9 cellular contexts compared by ENCODE assay signal in genomic region chr7:75737856-75738603, GRCh38. TPM values are rescaled to one million over a fixed set of nuclear protein-coding genes. Genes with fewer than 3 reads are reported as not detected.
DNase-seq lines count a peak whose midpoint lies in the region; ATAC-seq and TF ChIP-seq lines count a peak whose summit lies in the region.
"Had no signal": no experiment of that assay in that cellular context is flagged by ENCODE, and none has a peak within 500 bp of the region (broad histone marks: within the 10 kb centered on the region; RNA-seq: fewer than 3 reads in every experiment).

No MANE protein-coding gene starts in this region.

- H3K4me3 Mint-ChIP-seq in Caco-2 (ENCODE audit: unreplicated experiment): peak overlapping the region; percentile 82

- DNase-seq in Caco-2 (no peak), mammary epithelial cell (no peak), vagina (ENCODE audit: extremely low spot score in 2 of 2) (no peak), left colon (no peak), HCEC 1CT (no peak), DMS153 (lab: John Stamatoyannopoulos, UW) (no peak)

- 0% methylated on average over 6 of the region's 18 CpGs for WGBS in mammary epithelial cell (ENCODE audit: low coverage, missing lambda C conversion rate)
- 0 to 5% methylated on average over 7 to 10 of the region's 18 CpGs for WGBS in mesodermal cell (ENCODE audit: insufficient coverage in 2 of 2), 2 experiments

- H3K4me2 ChIP-seq in mammary epithelial cell (ENCODE audit: insufficient read depth, low read depth, low read length): peak overlapping the region; percentile 97

- dilution Hi-C loops in mammary epithelial cell (cut with HindIII; ENCODE audit: low sequenced_read_pairs): no loop called here

- H3K4me3 ChIP-seq in Caco-2 (ENCODE audit: low read depth, low read length): peak overlapping the region; percentile 98
- peak overlapping the region; percentile 93 to 100 (median 96) for H3K4me3 ChIP-seq in mammary epithelial cell (replicated peaks in 1 of 3; ENCODE audit: insufficient read depth in 1 of 3, low read depth in 2 of 3, low read length in 3 of 3)
- H3K4me3 ChIP-seq in mesodermal cell (ENCODE audit: extremely low read depth, insufficient read depth, low read length, poor library complexity, severe bottlenecking): peak overlapping the region; percentile 84
- H3K4me3 ChIP-seq in vagina: peak overlapping the region; percentile 65 to 99

- H3K27me3 ChIP-seq in Caco-2 (replicated peaks; ENCODE audit: control insufficient read depth, insufficient read depth, low read length) (no peaks in the 10 kb centered on the region), mammary epithelial cell (ENCODE audit: insufficient read depth, low read length) (no peaks in the 10 kb centered on the region), vagina (no peaks in the 10 kb centered on the region)

- H3K9ac ChIP-seq in mammary epithelial cell (ENCODE audit: insufficient read depth, low read length): peak overlapping the region; percentile 63

- H3K36me3 Mint-ChIP-seq in Caco-2 (ENCODE audit: insufficient read depth, unreplicated experiment): peaks cover 9% of the 10 kb centered on the region

- H3K79me2 ChIP-seq in mammary epithelial cell (ENCODE audit: insufficient read depth, low read length): peaks cover 6% of the 10 kb centered on the region

- H4K20me1 ChIP-seq in mammary epithelial cell (ENCODE audit: insufficient read depth, low read length): no peaks in the 10 kb centered on the region

- H3K9me3 ChIP-seq in Caco-2: no peaks in the 10 kb centered on the region
- H3K9me3 ChIP-seq in KOPT-K1 (ENCODE audit: insufficient read depth, low read length, poor library complexity, severe bottlenecking): no peaks in the 10 kb centered on the region
- H3K9me3 ChIP-seq in mammary epithelial cell (replicated peaks; ENCODE audit: insufficient read depth, low read length): no peaks in the 10 kb centered on the region
- H3K9me3 ChIP-seq in mesodermal cell (ENCODE audit: control insufficient read depth, low read length): no peaks in the 10 kb centered on the region
- H3K9me3 ChIP-seq in vagina: no peaks in the 10 kb centered on the region

- H2AFZ ChIP-seq in mammary epithelial cell (ENCODE audit: low read depth, low read length): peak overlapping the region; percentile 99

- POLR2A ChIA-PET in Caco-2 (lab: Charles Lee): no interaction called here

- H3K27ac Mint-ChIP-seq in Caco-2 (ENCODE audit: unreplicated experiment): no peak overlapping the region

- no peak for ATAC-seq in left colon

- in situ Hi-C loops in mammary epithelial cell (cut with MboI; ENCODE audit: low sequenced_read_pairs in 2 of 2): no loop called here

- H3K4me1 ChIP-seq in Caco-2: no peaks in the 10 kb centered on the region
- peaks cover 15% of the 10 kb centered on the region for H3K4me1 ChIP-seq in mammary epithelial cell (ENCODE audit: insufficient read depth, low read length)
- peaks cover 16% of the 10 kb centered on the region for H3K4me1 ChIP-seq in mesodermal cell (ENCODE audit: control insufficient read depth, insufficient read depth, low read length, poor library complexity, severe bottlenecking)
- H3K4me1 ChIP-seq in vagina: peaks cover 37% of the 10 kb centered on the region

- H3K9me3 Mint-ChIP-seq in Caco-2 (ENCODE audit: unreplicated experiment): no peaks in the 10 kb centered on the region

- no peak for TF ChIP-seq POLR2A in vagina (IDR thresholded peaks at IDR 0.05)

- no TSS peak for BruUV-seq in Caco-2 (replicated peaks; lab: Mats Ljungman, UMichigan)
- BruUV-seq in mammary epithelial cell (replicated peaks; lab: Mats Ljungman, UMichigan): no TSS peak

- H3K36me3 ChIP-seq in Caco-2 (ENCODE audit: control insufficient read depth, insufficient read depth, low read length): no peaks in the 10 kb centered on the region
- H3K36me3 ChIP-seq in KOPT-K1 (ENCODE audit: insufficient read depth, low read length): no peaks in the 10 kb centered on the region
- H3K36me3 ChIP-seq in mammary epithelial cell (ENCODE audit: insufficient read depth, low read length): no peaks in the 10 kb centered on the region
- no peaks in the 10 kb centered on the region for H3K36me3 ChIP-seq in mesodermal cell (ENCODE audit: control insufficient read depth, insufficient read depth, low read length)
- H3K36me3 ChIP-seq in vagina: no peaks in the 10 kb centered on the region

- peak overlapping the region; percentile 34 for H3K27ac ChIP-seq in KOPT-K1 (ENCODE audit: low read depth, low read length, poor library complexity, severe bottlenecking)
- H3K27ac ChIP-seq in mammary epithelial cell (ENCODE audit: insufficient read depth, low read depth, low read length): no peak overlapping the region
- no peak overlapping the region for H3K27ac ChIP-seq in mesodermal cell (ENCODE audit: low read depth, low read length, severe bottlenecking)
- H3K27ac ChIP-seq in vagina: peak overlapping the region; percentile 87

- H3K27me3 Mint-ChIP-seq in Caco-2 (ENCODE audit: insufficient read depth, unreplicated experiment): peaks cover 11% of the 10 kb centered on the region

- TF ChIP-seq CTCF in Caco-2 (IDR thresholded peaks at IDR 0.05; ENCODE audit: insufficient read depth in 1 of 2, low read depth in 1 of 2, low read length in 1 of 2, severe bottlenecking in 1 of 2, unreplicated experiment in 1 of 2) (no peak), mammary epithelial cell (conservative IDR thresholded peaks at IDR 0.05 in 1 of 2, IDR thresholded peaks at IDR 0.05 in 1 of 2; ENCODE audit: extremely low read depth in 1 of 2, insufficient read depth in 1 of 2, low read depth in 1 of 2, low read length in 2 of 2) (no peak), vagina (IDR thresholded peaks at IDR 0.05) (no peak)

- peaks cover 14% of the 10 kb centered on the region for H3K4me1 Mint-ChIP-seq in Caco-2 (ENCODE audit: low read depth, unreplicated experiment)

- intact Hi-C loops in Caco-2 (cut with micrococcal nuclease; ENCODE audit: unreplicated experiment): no loop called here
- intact Hi-C loops in mammary epithelial cell (cut with micrococcal nuclease): no loop called here
- intact Hi-C loops in vagina (cut with DNase I): no loop called here
- intact Hi-C loops in left colon (cut with DNase I, micrococcal nuclease): no loop called here

- CTCF ChIA-PET in Caco-2 (lab: Charles Lee): no interaction called here
- CTCF ChIA-PET in mammary epithelial cell (lab: Charles Lee; ENCODE audit: low non-redundant PET): no interaction called here

RNA-seq across cellular contexts. Expression of gene HIP1, which starts 0.7 kb away (rescaled TPM):
- total RNA-seq in Caco-2 (2022) (13.7 and 14.8 TPM in 2 replicates), mammary epithelial cell (1 to 10 TPM; 5.2 to 9.0 TPM), vagina (17.7 TPM), left colon (1 to 10 TPM; 5.7 to 6.2 TPM)
- 7.3 TPM for polyA plus RNA-seq in mammary epithelial cell
- polyA minus RNA-seq in mammary epithelial cell: 14.8 TPM
- 39.1 TPM for polyA plus RNA-seq in mesodermal cell (2013, experiment 1 of 2)
- 33.8 TPM for polyA plus RNA-seq in mesodermal cell (2013, experiment 2 of 2)

RNA-seq across cellular contexts. Expression of gene CCL26, which starts 34.0 kb away (rescaled TPM):
- total RNA-seq in Caco-2 (2022) (not detected in 2 replicates), mammary epithelial cell (not detected), vagina (not detected), left colon (under 1 TPM in 1 of 2 donors, not detected in 1; 0.78 TPM)
- polyA plus RNA-seq in mammary epithelial cell: not detected
- polyA minus RNA-seq in mammary epithelial cell: not detected
- not detected for polyA plus RNA-seq in mesodermal cell (2013, experiment 1 of 2)
- not detected for polyA plus RNA-seq in mesodermal cell (2013, experiment 2 of 2)
- total RNA-seq: T-helper 2 cell treated with Interferon-gamma antibody and Interleukin-4, amounts not matched to agents 100 ng/mL and 5 ng/mL, for 36 hours had no signal

Comparison
In these comparisons a context has a peak if more than half of its experiments do, and no peak if none do; other contexts are left out.
1. H3K27ac ChIP-seq: peak in KOPT-K1 (single experiment) and vagina (single experiment); none in mammary epithelial cell (single experiment) and mesodermal cell (single experiment).
2. Peak in every context shown above with its lines, with median percentiles within 50 percentile points of each other: H3K4me3 ChIP-seq.